Comparison of ENCODE assay signal across 7 cellular contexts in genomic region chr9:12775373-12775962, GRCh38. TPM values are rescaled to one million over a fixed set of nuclear protein-coding genes. Genes with fewer than 3 reads are reported as not detected.
DNase-seq lines count a peak whose midpoint lies in the region; ATAC-seq and TF ChIP-seq lines count a peak whose summit lies in the region.

No MANE protein-coding gene starts in this region.

- H3K36me3 ChIP-seq in upper lobe of right lung = no peaks in the 10 kb centered on the region

- peak overlapping the region; percentile 80 for H3K4me3 ChIP-seq in choroid plexus epithelial cell (ENCODE audit: low read depth, low read length)
- peak overlapping the region; percentile 64 for H3K4me3 ChIP-seq in upper lobe of right lung

- H3K4me1 ChIP-seq in upper lobe of right lung = no peaks in the 10 kb centered on the region

- DNase-seq in NCI-H146 (lab: John Stamatoyannopoulos, UW) (peak; percentile 82), choroid plexus epithelial cell (ENCODE audit: low read depth) (no peak), lung microvascular endothelial cell (ENCODE audit: low read depth in 2 of 2) (peak; percentile 22 to 28), upper lobe of right lung (peak; percentile 66), kidney glomerular epithelial cell (lab: John Stamatoyannopoulos, UW) (no peak)

- intact Hi-C loops in upper lobe of right lung (cut with DNase I) = no loop called here

- no peaks in the 10 kb centered on the region for H3K27me3 ChIP-seq in upper lobe of right lung

- peak overlapping the region; percentile 87 for H3K27ac ChIP-seq in upper lobe of right lung

- ATAC-seq in GM19351 (IDR thresholded peaks at IDR 0.05; ENCODE audit: unreplicated experiment) = peak; percentile 7
- ATAC-seq in upper lobe of right lung = no peak
- ATAC-seq in HG02870 (IDR thresholded peaks at IDR 0.05; ENCODE audit: unreplicated experiment) = no peak

- no peaks in the 10 kb centered on the region for H3K9me3 ChIP-seq in upper lobe of right lung

- TF ChIP-seq CTCF in choroid plexus epithelial cell (conservative IDR thresholded peaks at IDR 0.05; ENCODE audit: low read depth, low read length) = no peak
- TF ChIP-seq CTCF in upper lobe of right lung (IDR thresholded peaks at IDR 0.05) = no peak

RNA-seq across cellular contexts. Expression of gene LURAP1L, which starts 0.6 kb away (rescaled TPM):
- total RNA-seq in lung microvascular endothelial cell (1.7 and 2.0 TPM in 2 replicates), upper lobe of right lung (32.3 TPM)

Comparison
In these comparisons a context has a peak if more than half of its experiments do, and no peak if none do; other contexts are left out.
1. DNase-seq: peak in NCI-H146 (single experiment), lung microvascular endothelial cell (2 of 2) and upper lobe of right lung (single experiment); none in choroid plexus epithelial cell (single experiment) and kidney glomerular epithelial cell (single experiment).
2. RNA of gene LURAP1L, which starts 0.6 kb away (total RNA-seq): 32.3 TPM in upper lobe of right lung (single experiment); 1.7 to 2.0 TPM in lung microvascular endothelial cell; every median in the first group is over 10 times any median in the second.